ENCODE assay signal across 31 cellular contexts in the genomic region with DNA sequence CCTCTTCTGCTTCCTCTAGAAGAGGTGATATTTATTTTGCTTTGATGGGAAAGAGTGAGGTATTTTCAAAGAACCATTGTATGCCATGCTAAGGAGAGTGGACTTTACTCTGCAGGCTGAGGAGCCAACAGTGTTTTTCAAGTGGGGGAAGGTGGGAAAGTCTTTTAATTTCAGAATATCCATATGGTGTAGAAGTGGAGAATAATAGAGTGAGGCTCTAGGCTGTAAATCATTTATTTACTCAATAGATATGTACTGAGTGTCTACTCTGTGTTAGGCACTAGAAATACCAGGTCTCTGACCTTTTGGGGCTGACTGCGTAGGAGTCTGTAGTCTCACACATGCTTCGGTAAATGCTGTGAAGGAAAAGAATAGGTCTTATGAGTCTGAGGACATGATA.
"Had no signal": no experiment of that assay in that cellular context is flagged by ENCODE, and none has a peak within 500 bp of the region (broad histone marks: within the 10 kb centered on the region; RNA-seq: fewer than 3 reads in every experiment).

No MANE protein-coding gene starts in this region.

- H3K4me3 ChIP-seq: cardiac muscle cell, colonic mucosa, esophagus squamous epithelium, left ventricle myocardium inferior, lung, mucosa of descending colon, ovary, prostate gland, skin epidermis, stomach, thyroid gland had no signal

- H3K9me3 ChIP-seq: colonic mucosa, mucosa of descending colon, prostate gland, thyroid gland had no signal

- H3K27ac Mint-ChIP-seq: activated CD4-positive, alpha-beta memory T cell treated with anti-CD3 and anti-CD28 coated beads for 36 hours; activated CD4-positive, alpha-beta T cell treated with anti-CD3 and anti-CD28 coated beads, Interleukin-2, amount 10 ng/mL, durations not matched to agents 24 days and 14 days; activated naive CD4-positive, alpha-beta T cell treated with anti-CD3 and anti-CD28 coated beads, Interleukin-2, amount 50 U/mL, for 24 hours; activated T-helper 17 cell treated with anti-CD3 and anti-CD28 coated beads, Interleukin-2, amount 50 U/mL, for 72 hours; brain; nephron progenitor cell; T-helper 1 cell treated with Interleukin-12 subunit alpha and Interleukin-12 subunit beta and Interleukin-4 antibody, amounts not matched to agents 30 μg/mL and 1 μg/mL, for 36 hours had no signal

- H3K27me3 Mint-ChIP-seq: brain had no signal

- H3K36me3 Mint-ChIP-seq: activated CD4-positive, alpha-beta memory T cell treated with anti-CD3 and anti-CD28 coated beads for 36 hours; brain had no signal

- DNase-seq: activated CD4-positive, alpha-beta memory T cell treated with anti-CD3 and anti-CD28 coated beads for 36 hours; activated CD4-positive, alpha-beta T cell treated with anti-CD3 and anti-CD28 coated beads, Interleukin-2, amount 10 ng/mL, durations not matched to agents 24 days and 14 days; activated T-cell treated with anti-CD3 and anti-CD28 coated beads, Interleukin-2, amount 50 U/mL, for 4 hours; aorta; cerebellar nuclear complex; colonic mucosa; effector CD8-positive, alpha-beta T cell; esophagus squamous epithelium; foreskin melanocyte; islet precursor cell; left ventricle myocardium inferior; mucosa of descending colon; nephron progenitor cell; ovary; retina; stimulated activated CD4-positive, alpha-beta T cell treated with anti-CD3 and anti-CD28 coated beads, Interleukin-12 subunit alpha, Interleukin-12 subunit beta, amount 100 ng/mL, for 4 hours; stimulated activated CD4-positive, alpha-beta T cell treated with anti-CD3 and anti-CD28 coated beads, Interleukin-4, amount 100 ng/mL, for 1 hour; stomach; T-helper 9 cell; thyroid gland had no signal

- H3K4me1 ChIP-seq: colonic mucosa, left ventricle myocardium inferior, prostate gland, stomach, thyroid gland had no signal

- H3K27ac ChIP-seq: cardiac muscle cell, colonic mucosa, epithelial cell of prostate, esophagus squamous epithelium, left ventricle myocardium inferior, ovary, prostate gland, stomach, thyroid gland, VCaP had no signal

- ATAC-seq: activated CD4-positive, CD25-positive, alpha-beta regulatory T cell treated with anti-CD3 and anti-CD28 coated beads, Interleukin-2, amount 50 U/mL, for 24 hours; activated T-cell treated with anti-CD3 and anti-CD28 coated beads, Interleukin-2, amount 50 U/mL, for 4 hours; activated T-helper 17 cell treated with anti-CD3 and anti-CD28 coated beads, Interleukin-2, amount 50 U/mL, for 72 hours; mucosa of descending colon had no signal

- H3K4me1 Mint-ChIP-seq: activated CD4-positive, alpha-beta T cell treated with anti-CD3 and anti-CD28 coated beads, Interleukin-2, amount 10 ng/mL, durations not matched to agents 24 days and 14 days; activated naive CD4-positive, alpha-beta T cell treated with anti-CD3 and anti-CD28 coated beads, Interleukin-2, amount 50 U/mL, for 24 hours; activated T-helper 17 cell treated with anti-CD3 and anti-CD28 coated beads, Interleukin-2, amount 50 U/mL, for 72 hours; brain had no signal

- H3K4me3 Mint-ChIP-seq: activated CD4-positive, alpha-beta memory T cell treated with anti-CD3 and anti-CD28 coated beads for 36 hours; activated CD4-positive, alpha-beta T cell treated with anti-CD3 and anti-CD28 coated beads, Interleukin-2, amount 10 ng/mL, durations not matched to agents 24 days and 14 days; activated naive CD4-positive, alpha-beta T cell treated with anti-CD3 and anti-CD28 coated beads, Interleukin-2, amount 50 U/mL, for 24 hours; activated T-cell treated with anti-CD3 and anti-CD28 coated beads, Interleukin-2, amount 50 U/mL, for 4 hours; activated T-helper 17 cell treated with anti-CD3 and anti-CD28 coated beads, Interleukin-2, amount 50 U/mL, for 72 hours; brain; nephron progenitor cell; T-helper 1 cell treated with Interleukin-12 subunit alpha and Interleukin-12 subunit beta and Interleukin-4 antibody, amounts not matched to agents 30 μg/mL and 1 μg/mL, for 36 hours had no signal

- H3K27me3 ChIP-seq: cardiac muscle cell, colonic mucosa, esophagus squamous epithelium, ovary, stomach, thyroid gland had no signal

- H3K36me3 ChIP-seq: cardiac muscle cell, colonic mucosa, esophagus squamous epithelium, left ventricle myocardium inferior, ovary, prostate gland, stomach, thyroid gland had no signal

- H3K9me3 Mint-ChIP-seq: activated T-helper 17 cell treated with anti-CD3 and anti-CD28 coated beads, Interleukin-2, amount 50 U/mL, for 72 hours had no signal
